In the genomic region with DNA sequence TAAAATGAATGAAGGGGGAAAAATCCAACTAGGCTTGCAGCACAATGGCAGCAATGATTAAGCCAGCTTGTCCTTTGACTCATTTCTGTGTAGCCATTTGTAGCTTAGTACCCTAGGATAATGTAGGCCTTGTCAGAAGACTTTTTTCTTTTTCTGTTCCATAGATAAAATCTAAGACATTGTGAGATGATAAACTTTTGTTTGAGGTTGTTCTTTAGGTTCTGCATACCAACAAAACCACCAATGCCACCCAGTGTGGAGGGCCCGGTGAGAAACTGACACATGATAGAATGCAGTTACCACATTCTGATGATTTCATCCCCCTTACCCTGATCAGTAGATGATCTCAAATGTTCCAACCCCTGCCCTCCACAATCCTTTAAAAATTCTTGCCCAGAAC, we compare ENCODE assay signal across 17 cellular contexts. TPM values are rescaled to one million over a fixed set of nuclear protein-coding genes. Genes with fewer than 3 reads are reported as not detected.
DNase-seq lines count a peak whose midpoint lies in the region; ATAC-seq and TF ChIP-seq lines count a peak whose summit lies in the region.
"Had no signal": no experiment of that assay in that cellular context is flagged by ENCODE, and none has a peak within 500 bp of the region (broad histone marks: within the 10 kb centered on the region; RNA-seq: fewer than 3 reads in every experiment).

No MANE protein-coding gene starts in this region.

- H3K9me3 Mint-ChIP-seq in activated naive CD8-positive, alpha-beta T cell (ENCODE audit: low read depth) = no peaks in the 10 kb centered on the region
- H3K9me3 Mint-ChIP-seq in natural killer cell = no peaks in the 10 kb centered on the region

- H3K36me3 ChIP-seq in prostate gland (no peaks in the 10 kb centered on the region), adrenal gland (replicated peaks in 1 of 2) (no peaks in the 10 kb centered on the region)
- H3K36me3 ChIP-seq: upper lobe of left lung had no signal

- 25% methylated on average over 1 of the region's 1 CpG for WGBS in prostate gland
- 67 to 80% (median 74%) methylated on average over 1 of the region's 1 CpG for WGBS in adrenal gland, 4 donors

- H3K9me3 ChIP-seq in prostate gland (no peaks in the 10 kb centered on the region), adrenal gland (replicated peaks in 1 of 3) (no peaks in the 10 kb centered on the region)
- H3K9me3 ChIP-seq: body of pancreas, upper lobe of left lung had no signal

- H3K27me3 Mint-ChIP-seq in activated naive CD8-positive, alpha-beta T cell = no peaks in the 10 kb centered on the region
- no peaks in the 10 kb centered on the region for H3K27me3 Mint-ChIP-seq in natural killer cell (ENCODE audit: low read depth in 2 of 2)

- H3K4me1 Mint-ChIP-seq in activated naive CD8-positive, alpha-beta T cell (ENCODE audit: low read depth) = peaks cover 59% of the 10 kb centered on the region
- peaks cover 79 to 82% of the 10 kb centered on the region in 2 donors for H3K4me1 Mint-ChIP-seq in natural killer cell
- H3K4me1 Mint-ChIP-seq: B cell, mesothelial cell of epicardium had no signal

- H3K27me3 ChIP-seq in prostate gland (replicated peaks; ENCODE audit: insufficient read depth) (no peaks in the 10 kb centered on the region), adrenal gland (no peaks in the 10 kb centered on the region)
- H3K27me3 ChIP-seq: body of pancreas, upper lobe of left lung had no signal

- intact Hi-C loops in natural killer cell (cut with micrococcal nuclease) (loop anchor here (5.0 to 10.0 kb wide), 2 partner anchors 371 to 436 kb away; a partner anchor contains a TSS), prostate gland (cut with DNase I) (no loop called here), adrenal gland (cut with DNase I) (no loop called here)

- no peak for TF ChIP-seq POLR2A in prostate gland (IDR thresholded peaks at IDR 0.05)
- no peak for TF ChIP-seq POLR2A in adrenal gland (IDR thresholded peaks at IDR 0.05)

- H3K4me1 ChIP-seq in prostate gland (replicated peaks) (no peaks in the 10 kb centered on the region), adrenal gland (replicated peaks in 1 of 2) (no peaks in the 10 kb centered on the region)
- H3K4me1 ChIP-seq: body of pancreas, upper lobe of left lung had no signal

- H3K36me3 Mint-ChIP-seq in activated naive CD8-positive, alpha-beta T cell = peaks cover 5% of the 10 kb centered on the region
- no peaks in the 10 kb centered on the region for H3K36me3 Mint-ChIP-seq in natural killer cell

- no peak for TF ChIP-seq CTCF in natural killer cell (IDR thresholded peaks at IDR 0.05)
- no peak for TF ChIP-seq CTCF in prostate gland (IDR thresholded peaks at IDR 0.05)
- TF ChIP-seq CTCF in adrenal gland (IDR thresholded peaks at IDR 0.05) = no peak

- DNase-seq in COLO829 (ENCODE audit: low spot score) (peak; percentile 28), natural killer cell (no peak), NCI-H1105 treated with DMSO at 0.1 percent for 48 hours (lab: John Stamatoyannopoulos, UW) (no peak), prostate gland (ENCODE audit: low spot score) (no peak), AG08395 (ENCODE audit: low spot score) (no peak), adrenal gland (no peak)
- peak; percentile 60 for DNase-seq in Jurkat, Clone E6-1 (ENCODE audit: low read depth, low spot score)
- DNase-seq: body of pancreas; effector CD4-positive, alpha-beta T cell; NCI-H2029; NCI-H748 treated with DMSO at 0.1 percent for 48 hours; occipital lobe; upper lobe of left lung had no signal

- no peak overlapping the region for H3K4me3 Mint-ChIP-seq in activated naive CD8-positive, alpha-beta T cell
- peak overlapping the region; percentile 43 for H3K4me3 Mint-ChIP-seq in natural killer cell
- H3K4me3 Mint-ChIP-seq: B cell, mesothelial cell of epicardium had no signal

- no peak overlapping the region for H3K27ac ChIP-seq in prostate gland
- no peak overlapping the region for H3K27ac ChIP-seq in adrenal gland
- H3K27ac ChIP-seq: body of pancreas, skin epidermis, upper lobe of left lung had no signal

- H3K27ac Mint-ChIP-seq in activated naive CD8-positive, alpha-beta T cell = peak overlapping the region; percentile 86
- H3K27ac Mint-ChIP-seq in natural killer cell = peak overlapping the region; percentile 97 to 100
- H3K27ac Mint-ChIP-seq: B cell, mesothelial cell of epicardium had no signal

- no peak for ATAC-seq in natural killer cell
- ATAC-seq: body of pancreas had no signal

- no peak overlapping the region for H3K4me3 ChIP-seq in Jurkat, Clone E6-1 (ENCODE audit: low read length)
- H3K4me3 ChIP-seq in prostate gland (no peak overlapping the region), adrenal gland (no peak overlapping the region)
- H3K4me3 ChIP-seq: body of pancreas, skin epidermis, upper lobe of left lung had no signal

RNA-seq across cellular contexts. Expression of a gene that starts 6.6 kb away (rescaled TPM):
- polyA plus RNA-seq in Jurkat, Clone E6-1 (2012; ENCODE audit: insufficient read depth, insufficient read length) = not detected
- 100 to 1,000 TPM; 568 to 782 (median 688) TPM for total RNA-seq in natural killer cell
- total RNA-seq in prostate gland = under 1 TPM; 0.32 to 0.40 TPM
- 1 to 10 TPM in 3 of 8 donors, under 1 TPM in 5; 0.12 to 3.1 (median 0.68) TPM for total RNA-seq in adrenal gland
- polyA plus RNA-seq in adrenal gland = 1 to 10 TPM in 1 of 3 donors, under 1 TPM in 2; 0.10 to 1.1 (median 0.16) TPM

Comparison
In these comparisons a context has a peak if more than half of its experiments do, and no peak if none do; other contexts are left out.
1. DNase-seq: peak in COLO829 (single experiment) and Jurkat, Clone E6-1 (single experiment); none in natural killer cell (single experiment), NCI-H1105 treated with DMSO at 0.1 percent for 48 hours (single experiment), prostate gland (single experiment), AG08395 (single experiment) and adrenal gland (0 of 7).
2. RNA of a gene that starts 6.6 kb away (total RNA-seq): 568 to 782 TPM in natural killer cell; 0.12 to 3.1 TPM in adrenal gland and 0.32 to 0.40 TPM in prostate gland; every median in the first group is over 100 times any median in the second.